8 cellular contexts compared by ENCODE assay signal in genomic region chr1:16236495-16237342, GRCh38.
DNase-seq lines count a peak whose midpoint lies in the region; ATAC-seq and TF ChIP-seq lines count a peak whose summit lies in the region.

Gene CPLANE2 (minus strand): TSS chr1:16237183. CDS start chr1:16236742, 441 bp downstream.

- H3K4me3 ChIP-seq in astrocyte of the cerebellum (ENCODE audit: low read depth, low read length) (peak within 1 kb of the TSS; percentile 64), retinal pigment epithelial cell (ENCODE audit: low read length) (peak within 1 kb of the TSS; percentile 74)

- ATAC-seq in GM18498 (IDR thresholded peaks at IDR 0.05; ENCODE audit: unreplicated experiment) (peak; percentile 86), HG02943 (IDR thresholded peaks at IDR 0.05; ENCODE audit: low read depth, unreplicated experiment) (peak; percentile 75), GM18870 (IDR thresholded peaks at IDR 0.05; ENCODE audit: unreplicated experiment) (no peak)

- DNase-seq in NCI-H187 treated with DMSO at 0.1 percent for 48 hours (lab: John Stamatoyannopoulos, UW) (peak; percentile 65), T-helper 22 cell (ENCODE audit: low read depth) (peak; percentile 89), astrocyte of the cerebellum (ENCODE audit: low read depth) (peak; percentile 67), hippocampal formation (lab: John Stamatoyannopoulos, UW) (peak; percentile 74 to 84), retinal pigment epithelial cell (ENCODE audit: low read depth) (peak; percentile 52)

- no peak for TF ChIP-seq CTCF in astrocyte of the cerebellum (IDR thresholded peaks at IDR 0.05; ENCODE audit: low read depth, low read length, missing control alignments)
- no peak for TF ChIP-seq CTCF in retinal pigment epithelial cell (conservative IDR thresholded peaks at IDR 0.05; ENCODE audit: low read depth, low read length)

- in situ Hi-C loops in astrocyte of the cerebellum (cut with HindIII; ENCODE audit: low sequenced_read_pairs) = no loop called here
